In the genomic region with DNA sequence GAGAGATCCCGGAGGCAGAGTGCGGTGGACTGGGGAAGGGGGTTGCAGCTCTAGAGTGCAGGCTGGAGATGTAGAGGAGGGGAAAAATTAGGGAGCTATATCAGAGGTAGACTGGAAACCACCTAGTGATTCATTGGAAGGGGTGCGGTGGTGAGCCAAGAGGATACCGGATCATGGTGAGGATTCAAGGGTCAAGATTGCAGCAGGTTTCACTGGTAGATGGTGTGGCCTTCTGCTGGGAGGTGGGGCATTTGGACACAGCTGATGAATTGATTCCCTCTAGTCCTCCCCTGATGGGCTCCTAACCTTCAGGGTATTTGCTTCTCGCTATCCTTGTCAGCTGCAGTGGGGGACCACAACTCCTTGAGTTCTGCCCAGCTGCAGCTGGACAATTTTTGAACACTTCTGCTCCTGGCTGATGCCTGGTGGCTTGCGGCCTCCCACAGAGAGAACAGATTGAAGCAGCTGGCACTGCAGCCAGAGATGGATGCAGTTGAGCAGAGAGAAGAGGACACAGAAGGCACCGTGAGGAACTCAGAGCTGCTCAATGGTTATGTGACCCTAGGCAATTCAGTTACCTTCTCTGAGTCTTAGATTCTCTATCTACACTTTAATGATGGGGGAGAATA, we compare ENCODE assay signal across 2 cellular contexts.
TF ChIP-seq lines count a peak whose summit lies in the region.

No MANE protein-coding gene starts in this region.

TF ChIP-seq in A549, 52 proteins besides CTCF, POLR2A, EP300 and RAD21 (continued from another document):
- TF ChIP-seq FOXS1 (CRISPR knock-in tag; IDR thresholded peaks at IDR 0.05) (no peak), JUN (IDR thresholded peaks at IDR 0.05) (no peak), RCOR1 (IDR thresholded peaks at IDR 0.05; ENCODE audit: low read depth, low read length) (no peak)
- TF ChIP-seq, protein P1, sequence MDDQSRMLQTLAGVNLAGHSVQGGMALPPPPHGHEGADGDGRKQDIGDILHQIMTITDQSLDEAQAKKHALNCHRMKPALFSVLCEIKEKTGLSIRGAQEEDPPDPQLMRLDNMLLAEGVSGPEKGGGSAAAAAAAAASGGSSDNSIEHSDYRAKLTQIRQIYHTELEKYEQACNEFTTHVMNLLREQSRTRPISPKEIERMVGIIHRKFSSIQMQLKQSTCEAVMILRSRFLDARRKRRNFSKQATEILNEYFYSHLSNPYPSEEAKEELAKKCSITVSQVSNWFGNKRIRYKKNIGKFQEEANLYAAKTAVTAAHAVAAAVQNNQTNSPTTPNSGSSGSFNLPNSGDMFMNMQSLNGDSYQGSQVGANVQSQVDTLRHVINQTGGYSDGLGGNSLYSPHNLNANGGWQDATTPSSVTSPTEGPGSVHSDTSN (IDR thresholded peaks at IDR 0.05): no peak

TF ChIP-seq in liver, 16 proteins besides CTCF, POLR2A, EP300 and RAD21 (continued from another document):
- TF ChIP-seq, protein P2, sequence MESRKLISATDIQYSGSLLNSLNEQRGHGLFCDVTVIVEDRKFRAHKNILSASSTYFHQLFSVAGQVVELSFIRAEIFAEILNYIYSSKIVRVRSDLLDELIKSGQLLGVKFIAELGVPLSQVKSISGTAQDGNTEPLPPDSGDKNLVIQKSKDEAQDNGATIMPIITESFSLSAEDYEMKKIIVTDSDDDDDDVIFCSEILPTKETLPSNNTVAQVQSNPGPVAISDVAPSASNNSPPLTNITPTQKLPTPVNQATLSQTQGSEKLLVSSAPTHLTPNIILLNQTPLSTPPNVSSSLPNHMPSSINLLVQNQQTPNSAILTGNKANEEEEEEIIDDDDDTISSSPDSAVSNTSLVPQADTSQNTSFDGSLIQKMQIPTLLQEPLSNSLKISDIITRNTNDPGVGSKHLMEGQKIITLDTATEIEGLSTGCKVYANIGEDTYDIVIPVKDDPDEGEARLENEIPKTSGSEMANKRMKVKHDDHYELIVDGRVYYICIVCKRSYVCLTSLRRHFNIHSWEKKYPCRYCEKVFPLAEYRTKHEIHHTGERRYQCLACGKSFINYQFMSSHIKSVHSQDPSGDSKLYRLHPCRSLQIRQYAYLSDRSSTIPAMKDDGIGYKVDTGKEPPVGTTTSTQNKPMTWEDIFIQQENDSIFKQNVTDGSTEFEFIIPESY (IDR thresholded peaks at IDR 0.05): no peak
- TF ChIP-seq, protein P3, sequence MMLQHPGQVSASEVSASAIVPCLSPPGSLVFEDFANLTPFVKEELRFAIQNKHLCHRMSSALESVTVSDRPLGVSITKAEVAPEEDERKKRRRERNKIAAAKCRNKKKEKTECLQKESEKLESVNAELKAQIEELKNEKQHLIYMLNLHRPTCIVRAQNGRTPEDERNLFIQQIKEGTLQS (IDR thresholded peaks at IDR 0.05): no peak
